Comparison of ENCODE assay signal across 8 cellular contexts in genomic region chr20:6767536-6768227, GRCh38. TPM values are rescaled to one million over a fixed set of nuclear protein-coding genes. Genes with fewer than 3 reads are reported as not detected.
A peak's percentile ranks its signal among the peaks of the same experiment; 100 is the strongest.
DNase-seq lines count a peak whose midpoint lies in the region; ATAC-seq and TF ChIP-seq lines count a peak whose summit lies in the region.

TSS of gene BMP2 (plus strand) at chr20:6767686. CDS start at chr20:6770127, 2,441 bp downstream.

- intact Hi-C loops in vagina (cut with DNase I) = no loop called here

- H3K36me3 ChIP-seq in MG63 (no peaks in the 10 kb centered on the region), vagina (no peaks in the 10 kb centered on the region)

- ATAC-seq in GM21576 (IDR thresholded peaks at IDR 0.05; ENCODE audit: unreplicated experiment) (peak; percentile 54), foreskin keratinocyte (peak; percentile 61), naive B cell (ENCODE audit: low read depth in 2 of 2) (peak in 1 of 2 donors; percentile 39), HG03025 (IDR thresholded peaks at IDR 0.05; ENCODE audit: low FRiP score, unreplicated experiment) (no peak)

- H3K9me3 ChIP-seq in MG63 = no peaks in the 10 kb centered on the region
- H3K9me3 ChIP-seq in vagina = no peaks in the 10 kb centered on the region

- TF ChIP-seq CTCF in GM10266 (IDR thresholded peaks at IDR 0.05; ENCODE audit: control insufficient read depth, insufficient read depth, low read depth, missing control alignments) (no peak), VCaP (conservative IDR thresholded peaks at IDR 0.05) (peak; percentile 21), foreskin keratinocyte (conservative IDR thresholded peaks at IDR 0.05) (peak; percentile 39), vagina (IDR thresholded peaks at IDR 0.05) (no peak)

- peaks cover 43 to 52% (median 51%) of the 10 kb centered on the region in 3 donors for H3K27me3 Mint-ChIP-seq in naive B cell

- H3K4me1 ChIP-seq in foreskin keratinocyte (no peaks in the 10 kb centered on the region), vagina (peaks cover 29% of the 10 kb centered on the region)

- peak within 1 kb of the TSS; percentile 51 for H3K4me3 ChIP-seq in MG63
- H3K4me3 ChIP-seq in vagina = peak within 1 kb of the TSS; percentile 74 to 85

- DNase-seq in GM10266 (ENCODE audit: extremely low spot score) (peak; percentile 68), MG63 (peak; percentile 51), foreskin keratinocyte (peak; percentile 33 to 62), naive B cell (no peak), vagina (ENCODE audit: extremely low spot score in 2 of 2) (no peak)

- peak within 1 kb of the TSS in 2 of 6 donors; percentile 24 to 70 for H3K27ac Mint-ChIP-seq in naive B cell

- TF ChIP-seq POLR2A in vagina (IDR thresholded peaks at IDR 0.05) = peak in 1 of 2 donors; percentile 23

- peaks cover 0 to 2% (median 0%) of the 10 kb centered on the region in 7 donors for H3K9me3 Mint-ChIP-seq in naive B cell

- peaks cover 5 to 20% (median 18%) of the 10 kb centered on the region in 3 donors for H3K4me1 Mint-ChIP-seq in naive B cell

- H3K27me3 ChIP-seq in MG63 = peaks cover 9% of the 10 kb centered on the region; the same call in 1 of the 2 replicates
- no peaks in the 10 kb centered on the region for H3K27me3 ChIP-seq in foreskin keratinocyte
- no peaks in the 10 kb centered on the region for H3K27me3 ChIP-seq in vagina

- peak within 1 kb of the TSS; percentile 51 to 76 (median 66) for H3K4me3 Mint-ChIP-seq in naive B cell

- H3K27ac ChIP-seq in VCaP (no peak within 1 kb of the TSS), foreskin keratinocyte (peak within 1 kb of the TSS; percentile 74), vagina (peak within 1 kb of the TSS; percentile 84)

- H3K36me3 Mint-ChIP-seq in naive B cell = no peaks in the 10 kb centered on the region

RNA-seq across cellular contexts. Expression of gene BMP2, which starts in this region (rescaled TPM):
- 0.03 and 0.10 TPM in 2 replicates for total RNA-seq in MG63 (2014; rRNA removed; shearing (Covaris generic); ENCODE audit: low replicate concordance)
- total RNA-seq in foreskin keratinocyte (7.3 and 8.2 TPM in 2 replicates), vagina (8.6 TPM)
- polyA plus RNA-seq in foreskin keratinocyte (3.2 and 3.3 TPM in 2 replicates), naive B cell (ENCODE audit: low read depth in 6 of 6) (not detected)

Comparison
In these comparisons a context has a peak if more than half of its experiments do, and no peak if none do; other contexts are left out.
1. Peak in DNase-seq and H3K4me3 ChIP-seq in MG63; RNA of the gene not detected or under 1 TPM.
2. DNase-seq: peak in GM10266 (single experiment) and foreskin keratinocyte (2 of 2); none in naive B cell (single experiment) and vagina (0 of 2).
3. CTCF ChIP-seq: peak in VCaP (single experiment) and foreskin keratinocyte (single experiment); none in GM10266 (single experiment) and vagina (0 of 3).